ENCODE assay signal across 2 cellular contexts in the genomic region with DNA sequence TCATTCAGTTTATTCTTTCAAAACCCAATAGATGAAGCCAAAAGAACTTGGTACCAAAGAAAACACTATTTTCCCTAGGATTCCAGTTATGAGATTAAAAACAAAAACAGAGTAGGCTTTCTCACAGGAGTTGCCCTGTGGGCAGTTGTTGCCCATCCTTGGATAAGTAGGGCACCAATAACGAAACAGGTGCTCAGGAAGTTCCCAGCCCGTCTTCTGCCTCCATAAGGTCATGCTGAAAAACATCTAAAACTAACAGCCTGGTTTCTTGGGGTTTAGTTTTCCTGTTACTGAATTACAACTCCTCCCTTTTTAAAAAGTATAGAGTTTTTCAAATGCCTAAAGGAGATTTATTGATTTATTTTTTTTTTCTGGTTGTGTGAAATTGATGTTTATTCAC.
TF ChIP-seq lines count a peak whose summit lies in the region.

No MANE protein-coding gene starts in this region.

TF ChIP-seq in SK-N-SH, 30 proteins besides CTCF, POLR2A, EP300 and RAD21:
- TF ChIP-seq TEAD4 (IDR thresholded peaks at IDR 0.05; ENCODE audit: borderline replicate concordance, insufficient read depth) (no peak), JUND (IDR thresholded peaks at IDR 0.05) (no peak), RFX5 (IDR thresholded peaks at IDR 0.05; ENCODE audit: low read length) (no peak), NRF1 (IDR thresholded peaks at IDR 0.05; ENCODE audit: low read depth, low read length) (no peak), MEF2A (IDR thresholded peaks at IDR 0.05; ENCODE audit: borderline replicate concordance, low read depth) (no peak), FOXJ3 (CRISPR knock-in tag; IDR thresholded peaks at IDR 0.05) (no peak), FOXM1 (IDR thresholded peaks at IDR 0.05; ENCODE audit: low read depth) (no peak), YY1 (IDR thresholded peaks at IDR 0.05; ENCODE audit: low read depth) (no peak), CHD2 (IDR thresholded peaks at IDR 0.05; ENCODE audit: low read length, partially characterized antibody) (no peak), TCF12 (IDR thresholded peaks at IDR 0.05) (no peak)
- TF ChIP-seq, protein P1, sequence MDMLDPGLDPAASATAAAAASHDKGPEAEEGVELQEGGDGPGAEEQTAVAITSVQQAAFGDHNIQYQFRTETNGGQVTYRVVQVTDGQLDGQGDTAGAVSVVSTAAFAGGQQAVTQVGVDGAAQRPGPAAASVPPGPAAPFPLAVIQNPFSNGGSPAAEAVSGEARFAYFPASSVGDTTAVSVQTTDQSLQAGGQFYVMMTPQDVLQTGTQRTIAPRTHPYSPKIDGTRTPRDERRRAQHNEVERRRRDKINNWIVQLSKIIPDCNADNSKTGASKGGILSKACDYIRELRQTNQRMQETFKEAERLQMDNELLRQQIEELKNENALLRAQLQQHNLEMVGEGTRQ (IDR thresholded peaks at IDR 0.05; ENCODE audit: borderline replicate concordance, low read depth, low read length), result no peak
- TF ChIP-seq, protein P2, sequence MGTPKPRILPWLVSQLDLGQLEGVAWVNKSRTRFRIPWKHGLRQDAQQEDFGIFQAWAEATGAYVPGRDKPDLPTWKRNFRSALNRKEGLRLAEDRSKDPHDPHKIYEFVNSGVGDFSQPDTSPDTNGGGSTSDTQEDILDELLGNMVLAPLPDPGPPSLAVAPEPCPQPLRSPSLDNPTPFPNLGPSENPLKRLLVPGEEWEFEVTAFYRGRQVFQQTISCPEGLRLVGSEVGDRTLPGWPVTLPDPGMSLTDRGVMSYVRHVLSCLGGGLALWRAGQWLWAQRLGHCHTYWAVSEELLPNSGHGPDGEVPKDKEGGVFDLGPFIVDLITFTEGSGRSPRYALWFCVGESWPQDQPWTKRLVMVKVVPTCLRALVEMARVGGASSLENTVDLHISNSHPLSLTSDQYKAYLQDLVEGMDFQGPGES (IDR thresholded peaks at IDR 0.05; ENCODE audit: low read depth, low read length), result no peak

TF ChIP-seq in SK-N-SH treated with all-trans-retinoic acid at 6 μM for 48 hours, 23 proteins besides CTCF, POLR2A, EP300 and RAD21:
- TF ChIP-seq, protein P3, sequence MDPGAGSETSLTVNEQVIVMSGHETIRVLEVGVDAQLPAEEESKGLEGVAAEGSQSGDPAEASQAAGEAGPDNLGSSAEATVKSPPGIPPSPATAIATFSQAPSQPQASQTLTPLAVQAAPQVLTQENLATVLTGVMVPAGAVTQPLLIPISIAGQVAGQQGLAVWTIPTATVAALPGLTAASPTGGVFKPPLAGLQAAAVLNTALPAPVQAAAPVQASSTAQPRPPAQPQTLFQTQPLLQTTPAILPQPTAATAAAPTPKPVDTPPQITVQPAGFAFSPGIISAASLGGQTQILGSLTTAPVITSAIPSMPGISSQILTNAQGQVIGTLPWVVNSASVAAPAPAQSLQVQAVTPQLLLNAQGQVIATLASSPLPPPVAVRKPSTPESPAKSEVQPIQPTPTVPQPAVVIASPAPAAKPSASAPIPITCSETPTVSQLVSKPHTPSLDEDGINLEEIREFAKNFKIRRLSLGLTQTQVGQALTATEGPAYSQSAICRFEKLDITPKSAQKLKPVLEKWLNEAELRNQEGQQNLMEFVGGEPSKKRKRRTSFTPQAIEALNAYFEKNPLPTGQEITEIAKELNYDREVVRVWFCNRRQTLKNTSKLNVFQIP (CRISPR knock-in tag; IDR thresholded peaks at IDR 0.05; ENCODE audit: borderline replicate concordance, low read depth), result no peak
- TF ChIP-seq ZNF8 (CRISPR knock-in tag; IDR thresholded peaks at IDR 0.05) (no peak), ISL1 (CRISPR knock-in tag; IDR thresholded peaks at IDR 0.05) (no peak), ZC3H10 (CRISPR knock-in tag; IDR thresholded peaks at IDR 0.05) (no peak), CSDC2 (CRISPR knock-in tag; IDR thresholded peaks at IDR 0.05) (no peak), ARNTL (CRISPR knock-in tag; IDR thresholded peaks at IDR 0.05; ENCODE audit: borderline replicate concordance, low read depth) (no peak), GLIS3 (CRISPR knock-in tag; IDR thresholded peaks at IDR 0.05) (no peak), RARB (CRISPR knock-in tag; IDR thresholded peaks at IDR 0.05) (no peak)
- TF ChIP-seq, protein P4, sequence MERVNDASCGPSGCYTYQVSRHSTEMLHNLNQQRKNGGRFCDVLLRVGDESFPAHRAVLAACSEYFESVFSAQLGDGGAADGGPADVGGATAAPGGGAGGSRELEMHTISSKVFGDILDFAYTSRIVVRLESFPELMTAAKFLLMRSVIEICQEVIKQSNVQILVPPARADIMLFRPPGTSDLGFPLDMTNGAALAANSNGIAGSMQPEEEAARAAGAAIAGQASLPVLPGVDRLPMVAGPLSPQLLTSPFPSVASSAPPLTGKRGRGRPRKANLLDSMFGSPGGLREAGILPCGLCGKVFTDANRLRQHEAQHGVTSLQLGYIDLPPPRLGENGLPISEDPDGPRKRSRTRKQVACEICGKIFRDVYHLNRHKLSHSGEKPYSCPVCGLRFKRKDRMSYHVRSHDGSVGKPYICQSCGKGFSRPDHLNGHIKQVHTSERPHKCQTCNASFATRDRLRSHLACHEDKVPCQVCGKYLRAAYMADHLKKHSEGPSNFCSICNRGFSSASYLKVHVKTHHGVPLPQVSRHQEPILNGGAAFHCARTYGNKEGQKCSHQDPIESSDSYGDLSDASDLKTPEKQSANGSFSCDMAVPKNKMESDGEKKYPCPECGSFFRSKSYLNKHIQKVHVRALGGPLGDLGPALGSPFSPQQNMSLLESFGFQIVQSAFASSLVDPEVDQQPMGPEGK (CRISPR knock-in tag; IDR thresholded peaks at IDR 0.05; ENCODE audit: borderline replicate concordance), result no peak
